In the genomic region with DNA sequence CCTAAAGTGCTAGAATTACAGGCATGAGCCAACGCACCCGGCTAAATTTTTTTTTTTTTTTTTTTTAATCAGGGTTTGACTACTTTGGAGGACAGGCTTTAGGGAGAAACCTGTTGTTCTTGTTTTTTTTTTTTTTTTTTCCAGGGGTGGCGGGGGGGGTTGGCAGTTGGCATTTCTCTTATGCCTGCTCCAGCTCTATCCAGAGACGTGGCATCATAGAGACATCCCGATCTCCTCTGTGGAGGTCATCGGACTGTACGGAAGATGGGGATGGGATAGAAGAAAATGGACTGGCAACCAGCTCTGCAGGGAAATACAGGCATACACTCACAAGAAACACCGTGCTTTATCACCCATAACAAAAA, we compare ENCODE assay signal across 8 cellular contexts.
DNase-seq lines count a peak whose midpoint lies in the region; ATAC-seq and TF ChIP-seq lines count a peak whose summit lies in the region.

No MANE protein-coding gene starts in this region.

- peak overlapping the region; percentile 44 for H3K4me3 Mint-ChIP-seq in natural killer cell treated with Interleukin-12 subunit alpha and Interleukin-12 subunit beta and Interleukin-15 and Interleukin-18, amount 100 ng/mL, for 72 hours
- H3K4me3 Mint-ChIP-seq in natural killer cell, result no peak overlapping the region

- no peak overlapping the region for H3K27ac Mint-ChIP-seq in natural killer cell treated with Interleukin-12 subunit alpha and Interleukin-12 subunit beta and Interleukin-15 and Interleukin-18, amount 100 ng/mL, for 72 hours
- no peak overlapping the region for H3K27ac Mint-ChIP-seq in natural killer cell

- H3K4me3 ChIP-seq in mucosa of stomach (ENCODE audit: low read length) (peak overlapping the region; percentile 52), aorta (ENCODE audit: low read length in 2 of 2) (no peak overlapping the region)

- WGBS in aorta, 2 donors, result 68 to 71% methylated on average over 8 of the region's 8 CpGs

- H3K9me3 Mint-ChIP-seq in natural killer cell treated with Interleukin-12 subunit alpha and Interleukin-12 subunit beta and Interleukin-15 and Interleukin-18, amount 100 ng/mL, for 72 hours, result no peaks in the 10 kb centered on the region
- H3K9me3 Mint-ChIP-seq in natural killer cell, result peaks cover 2 to 4% of the 10 kb centered on the region in 2 donors

- no peak for DNase-seq in natural killer cell treated with Interleukin-12 subunit alpha and Interleukin-12 subunit beta and Interleukin-15 and Interleukin-18, amount 100 ng/mL, for 72 hours (ENCODE audit: low spot score)
- DNase-seq in natural killer cell, result no peak
- DNase-seq in caudate nucleus (lab: John Stamatoyannopoulos, UW), result no peak
- no peak for DNase-seq in aorta
- no peak for DNase-seq in sciatic nerve (ENCODE audit: low spot score)
- DNase-seq in DMS114 treated with DMSO at 0.1 percent for 48 hours (lab: John Stamatoyannopoulos, UW; ENCODE audit: unreplicated experiment), result no peak

- no peaks in the 10 kb centered on the region for H3K36me3 Mint-ChIP-seq in natural killer cell treated with Interleukin-12 subunit alpha and Interleukin-12 subunit beta and Interleukin-15 and Interleukin-18, amount 100 ng/mL, for 72 hours
- H3K36me3 Mint-ChIP-seq in natural killer cell, result no peaks in the 10 kb centered on the region

- H3K27me3 Mint-ChIP-seq in natural killer cell treated with Interleukin-12 subunit alpha and Interleukin-12 subunit beta and Interleukin-15 and Interleukin-18, amount 100 ng/mL, for 72 hours, result peaks cover 12 to 21% of the 10 kb centered on the region in 2 donors
- peaks cover 9 to 10% of the 10 kb centered on the region in 2 donors for H3K27me3 Mint-ChIP-seq in natural killer cell (ENCODE audit: low read depth in 2 of 2)

- peaks cover 6 to 18% of the 10 kb centered on the region in 2 donors for H3K4me1 Mint-ChIP-seq in natural killer cell treated with Interleukin-12 subunit alpha and Interleukin-12 subunit beta and Interleukin-15 and Interleukin-18, amount 100 ng/mL, for 72 hours (ENCODE audit: low read depth in 2 of 2)
- peaks cover 21% of the 10 kb centered on the region in 2 donors for H3K4me1 Mint-ChIP-seq in natural killer cell

- no peak for ATAC-seq in natural killer cell treated with Interleukin-12 subunit alpha and Interleukin-12 subunit beta and Interleukin-15 and Interleukin-18, amount 100 ng/mL, for 72 hours
- no peak for ATAC-seq in natural killer cell
- no peak for ATAC-seq in aorta (ENCODE audit: low FRiP score)
- ATAC-seq in sciatic nerve, result no peak
- ATAC-seq in HG02884 (IDR thresholded peaks at IDR 0.05; ENCODE audit: unreplicated experiment), result no peak

- no peaks in the 10 kb centered on the region for H3K27me3 ChIP-seq in mucosa of stomach (ENCODE audit: control insufficient read depth, insufficient read depth, low read length)
- no peaks in the 10 kb centered on the region for H3K27me3 ChIP-seq in aorta (ENCODE audit: control insufficient read depth in 1 of 2, insufficient read depth in 2 of 2, low read length in 1 of 2)

- H3K27ac ChIP-seq in caudate nucleus (ENCODE audit: low read depth, low read length) (peak overlapping the region; percentile 44), aorta (ENCODE audit: low read depth in 1 of 2, low read length in 2 of 2) (no peak overlapping the region)

- no peak for TF ChIP-seq CTCF in natural killer cell (IDR thresholded peaks at IDR 0.05)

- H3K9me3 ChIP-seq in mucosa of stomach (ENCODE audit: control insufficient read depth, low read length) (no peaks in the 10 kb centered on the region), aorta (ENCODE audit: control insufficient read depth, low read length) (no peaks in the 10 kb centered on the region)

- intact Hi-C loops in natural killer cell (cut with micrococcal nuclease), result no loop called here
- intact Hi-C loops in aorta (cut with DNase I), result no loop called here
- intact Hi-C loops in sciatic nerve (cut with DNase I), result no loop called here

- no peaks in the 10 kb centered on the region for H3K36me3 ChIP-seq in mucosa of stomach (ENCODE audit: control insufficient read depth, insufficient read depth, low read length)
- no peaks in the 10 kb centered on the region for H3K36me3 ChIP-seq in aorta (ENCODE audit: control insufficient read depth in 1 of 2, insufficient read depth in 2 of 2, low read length in 1 of 2)

- H3K9ac ChIP-seq in mucosa of stomach (ENCODE audit: low read length), result peak overlapping the region; percentile 44

- peaks cover 22% of the 10 kb centered on the region for H3K4me1 ChIP-seq in mucosa of stomach (ENCODE audit: control insufficient read depth, insufficient read depth, low read length)
- no peaks in the 10 kb centered on the region for H3K4me1 ChIP-seq in aorta (ENCODE audit: control insufficient read depth in 1 of 2, insufficient read depth in 2 of 2, low read length in 2 of 2)
